In the genomic region with DNA sequence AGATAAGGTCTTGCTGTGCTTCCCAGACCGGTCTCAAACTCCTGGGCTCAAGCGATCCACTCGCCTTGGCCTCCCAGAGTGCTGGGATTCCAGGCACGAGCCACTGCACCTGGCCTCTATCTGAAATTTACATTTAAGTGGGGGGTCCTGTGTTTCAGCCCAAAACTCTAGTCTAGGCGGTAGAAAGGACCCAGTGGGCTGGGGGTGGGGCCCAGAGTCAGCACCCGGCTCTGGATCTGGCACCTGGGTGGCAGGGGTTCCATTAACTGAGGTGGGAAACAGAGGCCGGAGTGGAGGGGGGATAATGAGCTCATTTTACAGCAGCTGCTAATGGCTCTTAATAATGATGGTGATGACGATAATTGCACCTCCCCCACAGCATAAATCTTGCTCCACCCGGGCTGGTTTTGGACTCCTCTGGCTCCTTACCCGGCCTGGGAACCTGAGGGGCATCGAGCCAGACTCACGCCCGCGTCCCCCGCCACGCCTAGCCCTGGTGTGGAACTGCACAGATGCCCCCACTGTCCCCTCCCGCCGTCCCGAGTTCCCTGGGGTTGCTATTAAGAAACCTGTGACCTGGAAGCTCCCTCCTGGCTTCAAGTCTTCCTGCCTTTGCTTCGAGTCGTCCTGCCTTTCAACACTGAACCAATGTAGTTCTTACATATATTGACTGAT, we compare ENCODE assay signal across 2 cellular contexts.
TF ChIP-seq lines count a peak whose summit lies in the region.

No MANE protein-coding gene starts in this region.

TF ChIP-seq in GM23338, 12 proteins besides CTCF, POLR2A, EP300 and RAD21 (continues in another document):
- TF ChIP-seq, protein P1, sequence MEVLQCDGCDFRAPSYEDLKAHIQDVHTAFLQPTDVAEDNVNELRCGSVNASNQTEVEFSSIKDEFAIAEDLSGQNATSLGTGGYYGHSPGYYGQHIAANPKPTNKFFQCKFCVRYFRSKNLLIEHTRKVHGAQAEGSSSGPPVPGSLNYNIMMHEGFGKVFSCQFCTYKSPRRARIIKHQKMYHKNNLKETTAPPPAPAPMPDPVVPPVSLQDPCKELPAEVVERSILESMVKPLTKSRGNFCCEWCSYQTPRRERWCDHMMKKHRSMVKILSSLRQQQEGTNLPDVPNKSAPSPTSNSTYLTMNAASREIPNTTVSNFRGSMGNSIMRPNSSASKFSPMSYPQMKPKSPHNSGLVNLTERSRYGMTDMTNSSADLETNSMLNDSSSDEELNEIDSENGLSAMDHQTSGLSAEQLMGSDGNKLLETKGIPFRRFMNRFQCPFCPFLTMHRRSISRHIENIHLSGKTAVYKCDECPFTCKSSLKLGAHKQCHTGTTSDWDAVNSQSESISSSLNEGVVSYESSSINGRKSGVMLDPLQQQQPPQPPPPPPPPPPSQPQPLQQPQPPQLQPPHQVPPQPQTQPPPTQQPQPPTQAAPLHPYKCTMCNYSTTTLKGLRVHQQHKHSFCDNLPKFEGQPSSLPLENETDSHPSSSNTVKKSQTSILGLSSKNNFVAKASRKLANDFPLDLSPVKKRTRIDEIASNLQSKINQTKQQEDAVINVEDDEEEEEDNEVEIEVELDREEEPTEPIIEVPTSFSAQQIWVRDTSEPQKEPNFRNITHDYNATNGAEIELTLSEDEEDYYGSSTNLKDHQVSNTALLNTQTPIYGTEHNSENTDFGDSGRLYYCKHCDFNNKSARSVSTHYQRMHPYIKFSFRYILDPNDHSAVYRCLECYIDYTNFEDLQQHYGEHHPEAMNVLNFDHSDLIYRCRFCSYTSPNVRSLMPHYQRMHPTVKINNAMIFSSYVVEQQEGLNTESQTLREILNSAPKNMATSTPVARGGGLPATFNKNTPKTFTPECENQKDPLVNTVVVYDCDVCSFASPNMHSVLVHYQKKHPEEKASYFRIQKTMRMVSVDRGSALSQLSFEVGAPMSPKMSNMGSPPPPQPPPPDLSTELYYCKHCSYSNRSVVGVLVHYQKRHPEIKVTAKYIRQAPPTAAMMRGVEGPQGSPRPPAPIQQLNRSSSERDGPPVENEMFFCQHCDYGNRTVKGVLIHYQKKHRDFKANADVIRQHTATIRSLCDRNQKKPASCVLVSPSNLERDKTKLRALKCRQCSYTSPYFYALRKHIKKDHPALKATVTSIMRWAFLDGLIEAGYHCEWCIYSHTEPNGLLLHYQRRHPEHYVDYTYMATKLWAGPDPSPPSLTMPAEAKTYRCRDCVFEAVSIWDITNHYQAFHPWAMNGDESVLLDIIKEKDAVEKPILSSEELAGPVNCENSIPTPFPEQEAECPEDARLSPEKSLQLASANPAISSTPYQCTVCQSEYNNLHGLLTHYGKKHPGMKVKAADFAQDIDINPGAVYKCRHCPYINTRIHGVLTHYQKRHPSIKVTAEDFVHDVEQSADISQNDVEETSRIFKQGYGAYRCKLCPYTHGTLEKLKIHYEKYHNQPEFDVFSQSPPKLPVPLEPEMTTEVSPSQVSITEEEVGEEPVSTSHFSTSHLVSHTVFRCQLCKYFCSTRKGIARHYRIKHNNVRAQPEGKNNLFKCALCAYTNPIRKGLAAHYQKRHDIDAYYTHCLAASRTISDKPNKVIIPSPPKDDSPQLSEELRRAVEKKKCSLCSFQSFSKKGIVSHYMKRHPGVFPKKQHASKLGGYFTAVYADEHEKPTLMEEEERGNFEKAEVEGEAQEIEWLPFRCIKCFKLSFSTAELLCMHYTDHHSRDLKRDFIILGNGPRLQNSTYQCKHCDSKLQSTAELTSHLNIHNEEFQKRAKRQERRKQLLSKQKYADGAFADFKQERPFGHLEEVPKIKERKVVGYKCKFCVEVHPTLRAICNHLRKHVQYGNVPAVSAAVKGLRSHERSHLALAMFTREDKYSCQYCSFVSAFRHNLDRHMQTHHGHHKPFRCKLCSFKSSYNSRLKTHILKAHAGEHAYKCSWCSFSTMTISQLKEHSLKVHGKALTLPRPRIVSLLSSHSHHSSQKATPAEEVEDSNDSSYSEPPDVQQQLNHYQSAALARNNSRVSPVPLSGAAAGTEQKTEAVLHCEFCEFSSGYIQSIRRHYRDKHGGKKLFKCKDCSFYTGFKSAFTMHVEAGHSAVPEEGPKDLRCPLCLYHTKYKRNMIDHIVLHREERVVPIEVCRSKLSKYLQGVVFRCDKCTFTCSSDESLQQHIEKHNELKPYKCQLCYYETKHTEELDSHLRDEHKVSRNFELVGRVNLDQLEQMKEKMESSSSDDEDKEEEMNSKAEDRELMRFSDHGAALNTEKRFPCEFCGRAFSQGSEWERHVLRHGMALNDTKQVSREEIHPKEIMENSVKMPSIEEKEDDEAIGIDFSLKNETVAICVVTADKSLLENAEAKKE (CRISPR knock-in tag; IDR thresholded peaks at IDR 0.05): no peak
- TF ChIP-seq EZH2phosphoT487 (IDR thresholded peaks at IDR 0.05; ENCODE audit: unreplicated experiment) (no peak), CREB1 (CRISPR knock-in tag; IDR thresholded peaks at IDR 0.05; ENCODE audit: low read depth) (no peak), ZNF114 (CRISPR knock-in tag; IDR thresholded peaks at IDR 0.05) (no peak), POLR2AphosphoS5 (IDR thresholded peaks at IDR 0.05; ENCODE audit: low read depth) (no peak), STAT1 (IDR thresholded peaks at IDR 0.05; ENCODE audit: unreplicated experiment) (no peak), ZNF331 (CRISPR knock-in tag; IDR thresholded peaks at IDR 0.05; ENCODE audit: low read depth) (no peak)
- TF ChIP-seq, protein P2, sequence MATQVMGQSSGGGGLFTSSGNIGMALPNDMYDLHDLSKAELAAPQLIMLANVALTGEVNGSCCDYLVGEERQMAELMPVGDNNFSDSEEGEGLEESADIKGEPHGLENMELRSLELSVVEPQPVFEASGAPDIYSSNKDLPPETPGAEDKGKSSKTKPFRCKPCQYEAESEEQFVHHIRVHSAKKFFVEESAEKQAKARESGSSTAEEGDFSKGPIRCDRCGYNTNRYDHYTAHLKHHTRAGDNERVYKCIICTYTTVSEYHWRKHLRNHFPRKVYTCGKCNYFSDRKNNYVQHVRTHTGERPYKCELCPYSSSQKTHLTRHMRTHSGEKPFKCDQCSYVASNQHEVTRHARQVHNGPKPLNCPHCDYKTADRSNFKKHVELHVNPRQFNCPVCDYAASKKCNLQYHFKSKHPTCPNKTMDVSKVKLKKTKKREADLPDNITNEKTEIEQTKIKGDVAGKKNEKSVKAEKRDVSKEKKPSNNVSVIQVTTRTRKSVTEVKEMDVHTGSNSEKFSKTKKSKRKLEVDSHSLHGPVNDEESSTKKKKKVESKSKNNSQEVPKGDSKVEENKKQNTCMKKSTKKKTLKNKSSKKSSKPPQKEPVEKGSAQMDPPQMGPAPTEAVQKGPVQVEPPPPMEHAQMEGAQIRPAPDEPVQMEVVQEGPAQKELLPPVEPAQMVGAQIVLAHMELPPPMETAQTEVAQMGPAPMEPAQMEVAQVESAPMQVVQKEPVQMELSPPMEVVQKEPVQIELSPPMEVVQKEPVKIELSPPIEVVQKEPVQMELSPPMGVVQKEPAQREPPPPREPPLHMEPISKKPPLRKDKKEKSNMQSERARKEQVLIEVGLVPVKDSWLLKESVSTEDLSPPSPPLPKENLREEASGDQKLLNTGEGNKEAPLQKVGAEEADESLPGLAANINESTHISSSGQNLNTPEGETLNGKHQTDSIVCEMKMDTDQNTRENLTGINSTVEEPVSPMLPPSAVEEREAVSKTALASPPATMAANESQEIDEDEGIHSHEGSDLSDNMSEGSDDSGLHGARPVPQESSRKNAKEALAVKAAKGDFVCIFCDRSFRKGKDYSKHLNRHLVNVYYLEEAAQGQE (IDR thresholded peaks at IDR 0.05; ENCODE audit: unreplicated experiment): no peak

TF ChIP-seq in H1, 55 proteins besides CTCF, POLR2A, EP300 and RAD21:
- TF ChIP-seq TAF7 (optimal IDR thresholded peaks at IDR 0.05; ENCODE audit: borderline replicate concordance, low read depth, low read length) (no peak), CEBPB (IDR thresholded peaks at IDR 0.05; ENCODE audit: low read depth, low read length) (no peak), MAFK (IDR thresholded peaks at IDR 0.05; ENCODE audit: low read depth, low read length) (no peak), SIRT6 (IDR thresholded peaks at IDR 0.05; ENCODE audit: low read length) (no peak), HDAC2 (IDR thresholded peaks at IDR 0.05; ENCODE audit: borderline replicate concordance in 1 of 2, low read depth in 2 of 2, low read length in 2 of 2) (0 out of 4 replicates have a peak, but pooled peaks of 1 of the 2 experiments have one; percentile 22), RFX5 (IDR thresholded peaks at IDR 0.05; ENCODE audit: borderline replicate concordance, low read depth, low read length) (no peak), TAF1 (IDR thresholded peaks at IDR 0.05; ENCODE audit: low read depth, low read length) (no peak), RXRA (IDR thresholded peaks at IDR 0.05; ENCODE audit: insufficient read depth, low read depth, low read length) (no peak), CHD1 (IDR thresholded peaks at IDR 0.05; ENCODE audit: low read depth, low read length) (no peak), EZH2 (IDR thresholded peaks at IDR 0.05; ENCODE audit: low read depth, low read length, severe bottlenecking) (no peak), TCF12 (IDR thresholded peaks at IDR 0.05; ENCODE audit: low read depth, low read length) (peak; percentile 87; the same call in 1 of the 2 replicates), BCL11A (IDR thresholded peaks at IDR 0.05; ENCODE audit: low read depth in 2 of 2, low read length in 2 of 2) (no peak), JUN (IDR thresholded peaks at IDR 0.05; ENCODE audit: low read depth, low read length) (no peak), CBX5 (IDR thresholded peaks at IDR 0.05; ENCODE audit: low read depth, low read length) (no peak)
- TF ChIP-seq, protein P3, sequence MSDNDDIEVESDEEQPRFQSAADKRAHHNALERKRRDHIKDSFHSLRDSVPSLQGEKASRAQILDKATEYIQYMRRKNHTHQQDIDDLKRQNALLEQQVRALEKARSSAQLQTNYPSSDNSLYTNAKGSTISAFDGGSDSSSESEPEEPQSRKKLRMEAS (IDR thresholded peaks at IDR 0.05): no peak
- TF ChIP-seq, protein P4, sequence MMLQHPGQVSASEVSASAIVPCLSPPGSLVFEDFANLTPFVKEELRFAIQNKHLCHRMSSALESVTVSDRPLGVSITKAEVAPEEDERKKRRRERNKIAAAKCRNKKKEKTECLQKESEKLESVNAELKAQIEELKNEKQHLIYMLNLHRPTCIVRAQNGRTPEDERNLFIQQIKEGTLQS (IDR thresholded peaks at IDR 0.05; ENCODE audit: insufficient read depth, low read depth, low read length): no peak
- TF ChIP-seq, protein P5, sequence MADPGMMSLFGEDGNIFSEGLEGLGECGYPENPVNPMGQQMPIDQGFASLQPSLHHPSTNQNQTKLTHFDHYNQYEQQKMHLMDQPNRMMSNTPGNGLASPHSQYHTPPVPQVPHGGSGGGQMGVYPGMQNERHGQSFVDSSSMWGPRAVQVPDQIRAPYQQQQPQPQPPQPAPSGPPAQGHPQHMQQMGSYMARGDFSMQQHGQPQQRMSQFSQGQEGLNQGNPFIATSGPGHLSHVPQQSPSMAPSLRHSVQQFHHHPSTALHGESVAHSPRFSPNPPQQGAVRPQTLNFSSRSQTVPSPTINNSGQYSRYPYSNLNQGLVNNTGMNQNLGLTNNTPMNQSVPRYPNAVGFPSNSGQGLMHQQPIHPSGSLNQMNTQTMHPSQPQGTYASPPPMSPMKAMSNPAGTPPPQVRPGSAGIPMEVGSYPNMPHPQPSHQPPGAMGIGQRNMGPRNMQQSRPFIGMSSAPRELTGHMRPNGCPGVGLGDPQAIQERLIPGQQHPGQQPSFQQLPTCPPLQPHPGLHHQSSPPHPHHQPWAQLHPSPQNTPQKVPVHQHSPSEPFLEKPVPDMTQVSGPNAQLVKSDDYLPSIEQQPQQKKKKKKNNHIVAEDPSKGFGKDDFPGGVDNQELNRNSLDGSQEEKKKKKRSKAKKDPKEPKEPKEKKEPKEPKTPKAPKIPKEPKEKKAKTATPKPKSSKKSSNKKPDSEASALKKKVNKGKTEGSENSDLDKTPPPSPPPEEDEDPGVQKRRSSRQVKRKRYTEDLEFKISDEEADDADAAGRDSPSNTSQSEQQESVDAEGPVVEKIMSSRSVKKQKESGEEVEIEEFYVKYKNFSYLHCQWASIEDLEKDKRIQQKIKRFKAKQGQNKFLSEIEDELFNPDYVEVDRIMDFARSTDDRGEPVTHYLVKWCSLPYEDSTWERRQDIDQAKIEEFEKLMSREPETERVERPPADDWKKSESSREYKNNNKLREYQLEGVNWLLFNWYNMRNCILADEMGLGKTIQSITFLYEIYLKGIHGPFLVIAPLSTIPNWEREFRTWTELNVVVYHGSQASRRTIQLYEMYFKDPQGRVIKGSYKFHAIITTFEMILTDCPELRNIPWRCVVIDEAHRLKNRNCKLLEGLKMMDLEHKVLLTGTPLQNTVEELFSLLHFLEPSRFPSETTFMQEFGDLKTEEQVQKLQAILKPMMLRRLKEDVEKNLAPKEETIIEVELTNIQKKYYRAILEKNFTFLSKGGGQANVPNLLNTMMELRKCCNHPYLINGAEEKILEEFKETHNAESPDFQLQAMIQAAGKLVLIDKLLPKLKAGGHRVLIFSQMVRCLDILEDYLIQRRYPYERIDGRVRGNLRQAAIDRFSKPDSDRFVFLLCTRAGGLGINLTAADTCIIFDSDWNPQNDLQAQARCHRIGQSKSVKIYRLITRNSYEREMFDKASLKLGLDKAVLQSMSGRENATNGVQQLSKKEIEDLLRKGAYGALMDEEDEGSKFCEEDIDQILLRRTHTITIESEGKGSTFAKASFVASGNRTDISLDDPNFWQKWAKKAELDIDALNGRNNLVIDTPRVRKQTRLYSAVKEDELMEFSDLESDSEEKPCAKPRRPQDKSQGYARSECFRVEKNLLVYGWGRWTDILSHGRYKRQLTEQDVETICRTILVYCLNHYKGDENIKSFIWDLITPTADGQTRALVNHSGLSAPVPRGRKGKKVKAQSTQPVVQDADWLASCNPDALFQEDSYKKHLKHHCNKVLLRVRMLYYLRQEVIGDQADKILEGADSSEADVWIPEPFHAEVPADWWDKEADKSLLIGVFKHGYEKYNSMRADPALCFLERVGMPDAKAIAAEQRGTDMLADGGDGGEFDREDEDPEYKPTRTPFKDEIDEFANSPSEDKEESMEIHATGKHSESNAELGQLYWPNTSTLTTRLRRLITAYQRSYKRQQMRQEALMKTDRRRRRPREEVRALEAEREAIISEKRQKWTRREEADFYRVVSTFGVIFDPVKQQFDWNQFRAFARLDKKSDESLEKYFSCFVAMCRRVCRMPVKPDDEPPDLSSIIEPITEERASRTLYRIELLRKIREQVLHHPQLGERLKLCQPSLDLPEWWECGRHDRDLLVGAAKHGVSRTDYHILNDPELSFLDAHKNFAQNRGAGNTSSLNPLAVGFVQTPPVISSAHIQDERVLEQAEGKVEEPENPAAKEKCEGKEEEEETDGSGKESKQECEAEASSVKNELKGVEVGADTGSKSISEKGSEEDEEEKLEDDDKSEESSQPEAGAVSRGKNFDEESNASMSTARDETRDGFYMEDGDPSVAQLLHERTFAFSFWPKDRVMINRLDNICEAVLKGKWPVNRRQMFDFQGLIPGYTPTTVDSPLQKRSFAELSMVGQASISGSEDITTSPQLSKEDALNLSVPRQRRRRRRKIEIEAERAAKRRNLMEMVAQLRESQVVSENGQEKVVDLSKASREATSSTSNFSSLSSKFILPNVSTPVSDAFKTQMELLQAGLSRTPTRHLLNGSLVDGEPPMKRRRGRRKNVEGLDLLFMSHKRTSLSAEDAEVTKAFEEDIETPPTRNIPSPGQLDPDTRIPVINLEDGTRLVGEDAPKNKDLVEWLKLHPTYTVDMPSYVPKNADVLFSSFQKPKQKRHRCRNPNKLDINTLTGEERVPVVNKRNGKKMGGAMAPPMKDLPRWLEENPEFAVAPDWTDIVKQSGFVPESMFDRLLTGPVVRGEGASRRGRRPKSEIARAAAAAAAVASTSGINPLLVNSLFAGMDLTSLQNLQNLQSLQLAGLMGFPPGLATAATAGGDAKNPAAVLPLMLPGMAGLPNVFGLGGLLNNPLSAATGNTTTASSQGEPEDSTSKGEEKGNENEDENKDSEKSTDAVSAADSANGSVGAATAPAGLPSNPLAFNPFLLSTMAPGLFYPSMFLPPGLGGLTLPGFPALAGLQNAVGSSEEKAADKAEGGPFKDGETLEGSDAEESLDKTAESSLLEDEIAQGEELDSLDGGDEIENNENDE (IDR thresholded peaks at IDR 0.05; ENCODE audit: insufficient replicate concordance, low read length): no peak
